Comparison of ENCODE assay signal across 23 cellular contexts in the genomic region with DNA sequence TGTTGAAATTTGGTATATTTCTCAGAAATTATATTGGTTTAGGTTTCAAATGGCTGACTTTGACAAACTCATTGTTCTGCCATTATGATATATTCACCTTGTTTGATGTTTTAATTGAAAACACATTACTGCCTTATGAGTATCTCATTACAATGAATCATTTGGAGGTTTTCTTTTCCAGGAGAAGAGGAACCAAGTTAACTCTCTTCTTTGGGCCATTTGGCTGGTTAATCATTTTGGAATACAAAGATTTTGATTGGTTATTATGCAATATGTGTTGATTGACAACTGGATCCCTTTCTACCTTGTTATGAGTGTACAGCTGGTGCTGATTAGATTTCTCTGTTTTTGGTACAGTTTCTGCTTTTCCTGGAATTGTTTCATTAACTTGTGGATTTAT. TPM values are rescaled to one million over a fixed set of nuclear protein-coding genes. Genes with fewer than 3 reads are reported as not detected.
"Had no signal": no experiment of that assay in that cellular context is flagged by ENCODE, and none has a peak within 500 bp of the region (broad histone marks: within the 10 kb centered on the region; RNA-seq: fewer than 3 reads in every experiment).

No MANE protein-coding gene starts in this region.

- H3K4me1 ChIP-seq: lower lobe of right lung, psoas muscle, sigmoid colon, testis, tibial artery had no signal

- H3K36me3 ChIP-seq: lower lobe of right lung, ovary, sigmoid colon, tibial artery had no signal

- FAIRE-seq: endometrium, frontal cortex had no signal

- H3K27me3 ChIP-seq: ovary, sigmoid colon, testis, tibial artery had no signal

- H3K27ac ChIP-seq: coronary artery, lower lobe of right lung, ovary, psoas muscle, sigmoid colon, testis, tibial artery had no signal

- H3K4me3 ChIP-seq: coronary artery, lower lobe of right lung, ovary, psoas muscle, sigmoid colon, testis, tibial artery had no signal

- DNase-seq: effector memory CD8-positive, alpha-beta T cell; hypothalamus; immature natural killer cell; islet precursor cell; left ventricle myocardium superior; lower lobe of right lung; natural killer cell; occipital lobe; ovary; posterior cingulate gyrus; psoas muscle; right cardiac atrium; sigmoid colon; stimulated activated CD4-positive, alpha-beta T cell treated with anti-CD3 and anti-CD28 coated beads, Interleukin-4, amount 100 ng/mL, for 4 hours; stimulated activated naive CD8-positive, alpha-beta T cell treated with anti-CD3 and anti-CD28 coated beads, Interleukin-15, Interleukin-2, amounts not matched to agents 100 U/mL and 50 U/mL, for 24 hours; substantia nigra; testis; tibial artery had no signal

- ATAC-seq: effector memory CD8-positive, alpha-beta T cell; left ventricle myocardium superior; lower lobe of right lung; natural killer cell; psoas muscle; right cardiac atrium; stimulated activated memory B cell treated with anti-CD40 and anti-IgM and Interleukin-4, amounts not matched to agents 10 μg/mL and 1 μg/mL and 100 μg/mL, for 72 hours; stimulated activated naive CD8-positive, alpha-beta T cell treated with anti-CD3 and anti-CD28 coated beads, Interleukin-15, Interleukin-2, amounts not matched to agents 100 U/mL and 50 U/mL, for 24 hours had no signal

- H3K9me3 ChIP-seq: lower lobe of right lung, ovary, psoas muscle, testis, tibial artery had no signal

RNA-seq across cellular contexts. Expression of a gene that starts 49.3 kb away (rescaled TPM):
- polyA plus RNA-seq: neural cell had no signal
